19 cellular contexts compared by ENCODE assay signal in the genomic region with DNA sequence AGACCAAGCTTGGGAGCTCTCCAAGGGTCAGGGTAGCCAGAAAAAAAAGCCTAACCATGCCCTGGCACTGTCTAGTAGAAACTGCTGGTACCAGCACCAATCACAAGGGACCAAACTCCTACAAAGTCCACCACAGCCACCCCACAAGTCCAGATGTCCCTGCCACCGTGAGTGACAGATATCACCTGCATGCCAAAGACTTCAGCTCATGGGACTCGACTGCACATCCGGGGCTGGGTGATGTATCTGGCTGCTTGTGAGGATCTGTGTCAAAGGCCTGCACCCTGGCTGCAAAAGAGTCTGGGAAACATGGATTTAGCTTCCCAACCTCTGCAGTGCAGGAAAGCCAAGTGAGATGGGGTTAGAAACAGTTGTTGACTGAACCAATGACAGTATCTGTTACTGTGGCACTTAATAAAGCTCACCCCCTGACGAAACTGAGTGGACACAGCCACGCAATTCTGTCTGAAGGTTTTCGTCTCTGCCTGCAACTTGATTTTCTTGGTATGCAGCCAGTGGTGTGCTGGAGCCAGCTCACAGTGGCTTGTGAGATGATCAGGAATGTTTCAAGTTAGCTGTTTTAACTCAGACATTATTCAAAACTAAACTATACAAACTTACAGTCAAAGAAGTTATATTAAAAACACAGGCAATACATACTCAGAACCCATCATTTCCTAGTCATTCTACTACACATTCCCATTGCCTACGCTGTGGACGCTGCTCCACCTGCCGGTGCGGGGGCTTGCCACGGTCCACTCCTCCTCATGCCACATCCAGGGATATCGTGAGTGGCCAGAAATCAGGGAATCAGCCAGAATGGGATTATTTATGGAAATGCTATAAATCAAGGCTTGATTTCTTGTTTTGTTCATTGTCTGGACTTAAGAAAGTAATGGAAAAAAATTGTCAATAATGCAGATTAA. TPM values are rescaled to one million over a fixed set of nuclear protein-coding genes. Genes with fewer than 3 reads are reported as not detected.
DNase-seq lines count a peak whose midpoint lies in the region; TF ChIP-seq lines count a peak whose summit lies in the region.
"Had no signal": no experiment of that assay in that cellular context is flagged by ENCODE, and none has a peak within 500 bp of the region (broad histone marks: within the 10 kb centered on the region; RNA-seq: fewer than 3 reads in every experiment).

No MANE protein-coding gene starts in this region.

- H3K79me2 ChIP-seq in H9 (ENCODE audit: insufficient read depth, low read length), result no peaks in the 10 kb centered on the region

- no peaks in the 10 kb centered on the region for H3K9me3 ChIP-seq in H9 (ENCODE audit: control insufficient read depth, low read depth, low read length)
- H3K9me3 ChIP-seq: adrenal gland, testis had no signal

- no peak overlapping the region for H2BK5ac ChIP-seq in H9 (ENCODE audit: insufficient read length, low read length)

- no peaks in the 10 kb centered on the region for H3K79me1 ChIP-seq in H9 (ENCODE audit: insufficient read depth, low read depth, low read length, poor library complexity, severe bottlenecking)

- no peak overlapping the region for H2AK5ac ChIP-seq in H9 (ENCODE audit: insufficient read length, low read length)

- no peak overlapping the region for H3K4me3 Mint-ChIP-seq in H9
- H3K4me3 Mint-ChIP-seq: activated T-cell treated with anti-CD3 and anti-CD28 coated beads, Interleukin-2, amount 50 U/mL, for 24 hours; CD8-positive, alpha-beta memory T cell had no signal

- no peak overlapping the region for H3K18ac ChIP-seq in H9 (ENCODE audit: insufficient read length, low read depth, low read length)

- H3K27ac ChIP-seq in H9 (ENCODE audit: insufficient read length, low read depth, low read length) (no peak overlapping the region), substantia nigra (ENCODE audit: low read depth, low read length, poor library complexity, severe bottlenecking) (peak overlapping the region; percentile 29)
- H3K27ac ChIP-seq: adrenal gland, testis had no signal

- no peak overlapping the region for H2BK120ac ChIP-seq in H9 (ENCODE audit: low read depth, low read length, poor library complexity, severe bottlenecking)

- H3K4me1 ChIP-seq in H9 (ENCODE audit: insufficient read depth, low read length), result peaks cover 6% of the 10 kb centered on the region; the same call in 1 of the 2 replicates
- H3K4me1 ChIP-seq: adrenal gland, testis had no signal

- H3K4me3 ChIP-seq in cardiac fibroblast (replicated peaks in 1 of 2; ENCODE audit: low read depth in 2 of 2, low read length in 2 of 2), result no peak overlapping the region
- H3K4me3 ChIP-seq: adrenal gland, testis had no signal

- no CpG with 5 or more reads among the region's 12 CpGs for WGBS in H9 (ENCODE audit: extremely low coverage, insufficient read length, low lambda C conversion rate)

- no peak overlapping the region for H3K4ac ChIP-seq in H9 (ENCODE audit: low read depth, low read length)

- no peak overlapping the region for H3K9ac ChIP-seq in H9 (ENCODE audit: extremely low read depth, insufficient read length, low read length)

- no peak overlapping the region for H3K56ac ChIP-seq in H9 (ENCODE audit: insufficient read length, low read depth, low read length)

- H3K36me3 Mint-ChIP-seq in H9 (ENCODE audit: insufficient read depth in 1 of 3, low read depth in 3 of 3), result no peaks in the 10 kb centered on the region
- H3K36me3 Mint-ChIP-seq: CD8-positive, alpha-beta memory T cell had no signal

- H3K4me1 Mint-ChIP-seq in H9, result peaks cover 12 to 24% of the 10 kb centered on the region in 2 experiments
- H3K4me1 Mint-ChIP-seq: CD8-positive, alpha-beta memory T cell had no signal

- no peak overlapping the region; the same call in 1 of the 2 replicates for H3K14ac ChIP-seq in H9 (ENCODE audit: insufficient read depth, low read length)

- H4K20me1 ChIP-seq in H9 (ENCODE audit: control insufficient read depth, insufficient read depth, insufficient read length), result no peaks in the 10 kb centered on the region

- no peaks in the 10 kb centered on the region for H3K23me2 ChIP-seq in H9 (ENCODE audit: insufficient read length, low read depth, low read length, poor library complexity, severe bottlenecking)

- no peak overlapping the region for H3K4me2 ChIP-seq in H9 (ENCODE audit: insufficient read depth, insufficient read length, low read length)

- H4K91ac ChIP-seq in H9 (ENCODE audit: insufficient read length, low read depth, low read length), result no peak overlapping the region

- H2BK15ac ChIP-seq in H9 (ENCODE audit: low read depth, low read length), result no peak overlapping the region

- H2BK12ac ChIP-seq in H9 (ENCODE audit: insufficient read length, low read depth, low read length), result no peak overlapping the region

- no peak overlapping the region for H4K8ac ChIP-seq in H9 (replicated peaks; ENCODE audit: insufficient read length, low read depth, low read length)

- H3K27ac Mint-ChIP-seq in H9, result no peak overlapping the region
- H3K27ac Mint-ChIP-seq: activated T-cell treated with anti-CD3 and anti-CD28 coated beads, Interleukin-2, amount 50 U/mL, for 24 hours had no signal

- H3T11ph ChIP-seq in H9 (ENCODE audit: low read length), result no peak overlapping the region

- H3K27me3 Mint-ChIP-seq in H9 (ENCODE audit: low read depth), result peaks cover 7% of the 10 kb centered on the region

- H2AFZ ChIP-seq in H9 (ENCODE audit: low read length), result no peak overlapping the region

- TF ChIP-seq CTCF in H9 (conservative IDR thresholded peaks at IDR 0.05), result no peak
- no peak for TF ChIP-seq CTCF in cardiac fibroblast (IDR thresholded peaks at IDR 0.05; ENCODE audit: low read depth, low read length)

- H3K23ac ChIP-seq in H9 (ENCODE audit: insufficient read length, low read depth, low read length), result no peak overlapping the region

- no peaks in the 10 kb centered on the region for H3K27me3 ChIP-seq in H9 (ENCODE audit: insufficient read depth, low read length)
- H3K27me3 ChIP-seq: testis had no signal

- DNase-seq in H9 (peak; percentile 8), cardiac fibroblast (ENCODE audit: low read depth in 2 of 2) (peak; percentile 55 to 65), hepatic stellate cell (ENCODE audit: low spot score) (peak; percentile 82), substantia nigra (lab: John Stamatoyannopoulos, UW) (no peak), occipital lobe (lab: John Stamatoyannopoulos, UW) (no peak), NCI-H1436 treated with DMSO at 0.1 percent for 48 hours (lab: John Stamatoyannopoulos, UW) (no peak), AML-193 (lab: John Stamatoyannopoulos, UW) (no peak)
- DNase-seq: activated CD4-positive, CD25-positive, alpha-beta regulatory T cell treated with anti-CD3 and anti-CD28 coated beads, Interleukin-2, amount 50 U/mL, for 72 hours; activated T-cell treated with anti-CD3 and anti-CD28 coated beads, Interleukin-2, amount 50 U/mL, for 24 hours; CD8-positive, alpha-beta memory T cell; NCI-H2029; stimulated activated CD4-positive, alpha-beta T cell treated with anti-CD3 and anti-CD28 coated beads, Interleukin-15, amount 100 ng/mL, for 24 hours; testis had no signal

- no peaks in the 10 kb centered on the region for H3K9me3 Mint-ChIP-seq in H9
- H3K9me3 Mint-ChIP-seq: activated T-cell treated with anti-CD3 and anti-CD28 coated beads, Interleukin-2, amount 50 U/mL, for 24 hours; CD8-positive, alpha-beta memory T cell had no signal

- no peak overlapping the region for H2BK20ac ChIP-seq in H9 (ENCODE audit: low read depth, low read length, poor library complexity, severe bottlenecking)

- H4K5ac ChIP-seq in H9 (ENCODE audit: insufficient read length, low read depth, low read length), result no peak overlapping the region

RNA-seq across cellular contexts. Expression of gene ZNF488, which starts 9.2 kb away (rescaled TPM):
- total RNA-seq in H9 (2021) (2.9 and 3.2 TPM in 2 replicates), occipital lobe (1.9 TPM)
- total RNA-seq: glomerular endothelial cell; T-helper 1 cell treated with Interleukin-12 subunit alpha and Interleukin-12 subunit beta and Interleukin-4 antibody, amounts not matched to agents 30 ng/mL and 1 ng/mL, for 36 hours had no signal

RNA-seq across cellular contexts. Expression of gene RBP3, which starts 26.7 kb away (rescaled TPM):
- total RNA-seq in H9 (2021) (not detected in 2 replicates), occipital lobe (not detected)
- total RNA-seq: CD8-positive, alpha-beta memory T cell; glomerular endothelial cell; HT1080; M059J; RPMI7951; T-helper 1 cell treated with Interleukin-12 subunit alpha and Interleukin-12 subunit beta and Interleukin-4 antibody, amounts not matched to agents 30 ng/mL and 1 ng/mL, for 36 hours had no signal

RNA-seq across cellular contexts. Expression of gene GDF2, which starts 52.6 kb away (rescaled TPM):
- not detected in 2 replicates for total RNA-seq in H9 (2021)
- not detected for total RNA-seq in occipital lobe
- total RNA-seq: adrenal gland; CD8-positive, alpha-beta memory T cell; glomerular endothelial cell; HT1080; M059J; RPMI7951; T-helper 1 cell treated with Interleukin-12 subunit alpha and Interleukin-12 subunit beta and Interleukin-4 antibody, amounts not matched to agents 30 ng/mL and 1 ng/mL, for 36 hours had no signal

Comparison
In these comparisons a context has a peak if more than half of its experiments do, and no peak if none do; other contexts are left out.
1. DNase-seq: peak in H9 (single experiment), cardiac fibroblast (2 of 2) and hepatic stellate cell (single experiment); none in substantia nigra (0 of 49), occipital lobe (single experiment), NCI-H1436 treated with DMSO at 0.1 percent for 48 hours (single experiment) and AML-193 (0 of 2).